ENCODE assay signal across 8 cellular contexts in the genomic region with DNA sequence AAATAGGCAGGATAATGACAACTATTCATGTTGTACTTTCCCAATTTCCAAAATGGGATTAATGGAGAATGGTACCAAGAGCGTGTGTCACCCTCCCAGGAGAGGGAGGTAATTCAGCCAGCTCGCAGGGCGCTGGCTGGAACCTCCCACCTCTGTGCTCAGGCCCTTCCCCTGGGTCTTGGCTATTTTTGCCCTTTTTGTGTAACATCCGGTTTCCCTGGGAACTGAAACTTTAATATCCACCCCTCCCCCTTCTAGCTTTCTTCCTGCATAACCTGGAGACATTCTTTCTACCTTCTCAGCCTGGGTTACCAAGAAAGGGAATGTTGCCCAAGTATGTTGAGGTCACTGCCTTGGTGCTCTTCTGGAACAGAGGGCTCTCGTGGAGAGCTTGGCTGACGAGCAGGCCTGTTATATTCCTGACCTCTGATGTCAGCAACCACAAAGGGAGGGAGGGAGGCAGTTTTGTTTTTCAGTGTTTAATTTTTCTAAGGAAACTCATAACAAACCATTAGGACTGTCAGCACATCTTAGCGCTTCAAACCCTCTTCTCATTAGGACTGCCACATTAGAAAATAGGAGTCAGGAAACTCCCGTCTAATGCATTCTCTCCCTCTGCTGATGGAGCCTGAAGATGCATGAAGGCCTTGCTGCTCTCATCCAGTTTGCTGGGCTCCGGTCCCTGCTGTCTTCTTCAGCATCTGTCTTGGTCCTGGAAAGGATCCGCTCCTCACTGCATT. TPM values are rescaled to one million over a fixed set of nuclear protein-coding genes. Genes with fewer than 3 reads are reported as not detected.
DNase-seq lines count a peak whose midpoint lies in the region; ATAC-seq and TF ChIP-seq lines count a peak whose summit lies in the region.

No MANE protein-coding gene starts in this region.

- POLR2A ChIA-PET in activated CD8-positive, alpha-beta T cell treated with anti-CD3 and anti-CD28 coated beads, Interleukin-2, amount 10 ng/mL, durations not matched to agents 7 days and 5 days (lab: Charles Lee) = no interaction called here

- no peak overlapping the region for H3K27ac Mint-ChIP-seq in activated CD8-positive, alpha-beta T cell treated with anti-CD3 and anti-CD28 coated beads, Interleukin-2, amount 10 ng/mL, durations not matched to agents 7 days and 5 days

- CTCF ChIA-PET in activated CD8-positive, alpha-beta T cell treated with anti-CD3 and anti-CD28 coated beads, Interleukin-2, amount 10 ng/mL, durations not matched to agents 7 days and 5 days (lab: Charles Lee) = no interaction called here

- no peak for TF ChIP-seq CTCF in GM13976 (IDR thresholded peaks at IDR 0.05; ENCODE audit: borderline replicate concordance, control extremely low read depth, extremely low read depth, insufficient read depth, missing control alignments)

- no peaks in the 10 kb centered on the region for H3K9me3 Mint-ChIP-seq in activated CD8-positive, alpha-beta T cell treated with anti-CD3 and anti-CD28 coated beads, Interleukin-2, amount 10 ng/mL, durations not matched to agents 7 days and 5 days (ENCODE audit: insufficient read depth)

- in situ Hi-C loops in GM13976 (cut with MboI; ENCODE audit: low sequenced_read_pairs, unreplicated experiment) = no loop called here

- H3K36me3 Mint-ChIP-seq in activated CD8-positive, alpha-beta T cell treated with anti-CD3 and anti-CD28 coated beads, Interleukin-2, amount 10 ng/mL, durations not matched to agents 7 days and 5 days (ENCODE audit: low read depth) = no peaks in the 10 kb centered on the region

- H3K4me3 Mint-ChIP-seq in activated CD8-positive, alpha-beta T cell treated with anti-CD3 and anti-CD28 coated beads, Interleukin-2, amount 10 ng/mL, durations not matched to agents 7 days and 5 days = no peak overlapping the region

- DNase-seq in GM13976 (ENCODE audit: low spot score) (peak; percentile 83), OCI-M1 (lab: John Stamatoyannopoulos, UW) (peak; percentile 71), non-pigmented ciliary epithelial cell (ENCODE audit: low read depth) (peak; percentile 93), NCI-H1417 (lab: John Stamatoyannopoulos, UW) (no peak), DMS114 treated with DMSO at 0.1 percent for 48 hours (lab: John Stamatoyannopoulos, UW; ENCODE audit: unreplicated experiment) (no peak)
- DNase-seq in activated CD8-positive, alpha-beta T cell treated with anti-CD3 and anti-CD28 coated beads, Interleukin-2, amount 10 ng/mL, durations not matched to agents 7 days and 5 days = no peak

- H3K4me1 Mint-ChIP-seq in activated CD8-positive, alpha-beta T cell treated with anti-CD3 and anti-CD28 coated beads, Interleukin-2, amount 10 ng/mL, durations not matched to agents 7 days and 5 days (ENCODE audit: low read depth) = peaks cover 9% of the 10 kb centered on the region

- peaks cover 19% of the 10 kb centered on the region for H3K27me3 Mint-ChIP-seq in activated CD8-positive, alpha-beta T cell treated with anti-CD3 and anti-CD28 coated beads, Interleukin-2, amount 10 ng/mL, durations not matched to agents 7 days and 5 days (ENCODE audit: low read depth)

- ATAC-seq in HG02759 (IDR thresholded peaks at IDR 0.05; ENCODE audit: unreplicated experiment) (peak; percentile 71), esophagus mucosa (peak; percentile 44)
- ATAC-seq in activated CD8-positive, alpha-beta T cell treated with anti-CD3 and anti-CD28 coated beads, Interleukin-2, amount 10 ng/mL, durations not matched to agents 7 days and 5 days = no peak

RNA-seq across cellular contexts. Expression of gene ITGB3, which starts 25.6 kb away (rescaled TPM):
- total RNA-seq in esophagus mucosa = 1.7 TPM
- total RNA-seq in activated CD8-positive, alpha-beta T cell treated with anti-CD3 and anti-CD28 coated beads, Interleukin-2, amount 10 ng/mL, durations not matched to agents 7 days and 5 days = under 1 TPM; 0.29 to 0.73 TPM

RNA-seq across cellular contexts. Expression of gene EFCAB13, which starts 44.5 kb away (rescaled TPM):
- 2.0 TPM for total RNA-seq in esophagus mucosa
- 1 to 10 TPM; 4.4 to 4.6 TPM for total RNA-seq in activated CD8-positive, alpha-beta T cell treated with anti-CD3 and anti-CD28 coated beads, Interleukin-2, amount 10 ng/mL, durations not matched to agents 7 days and 5 days

Comparison
In these comparisons a context has a peak if more than half of its experiments do, and no peak if none do; other contexts are left out.
1. DNase-seq: peak in GM13976 (single experiment), OCI-M1 (single experiment) and non-pigmented ciliary epithelial cell (single experiment); none in activated CD8-positive, alpha-beta T cell treated with anti-CD3 and anti-CD28 coated beads, Interleukin-2, amount 10 ng/mL, durations not matched to agents 7 days and 5 days (single experiment), NCI-H1417 (0 of 3) and DMS114 treated with DMSO at 0.1 percent for 48 hours (single experiment).